8 cellular contexts compared by ENCODE assay signal in the genomic region with DNA sequence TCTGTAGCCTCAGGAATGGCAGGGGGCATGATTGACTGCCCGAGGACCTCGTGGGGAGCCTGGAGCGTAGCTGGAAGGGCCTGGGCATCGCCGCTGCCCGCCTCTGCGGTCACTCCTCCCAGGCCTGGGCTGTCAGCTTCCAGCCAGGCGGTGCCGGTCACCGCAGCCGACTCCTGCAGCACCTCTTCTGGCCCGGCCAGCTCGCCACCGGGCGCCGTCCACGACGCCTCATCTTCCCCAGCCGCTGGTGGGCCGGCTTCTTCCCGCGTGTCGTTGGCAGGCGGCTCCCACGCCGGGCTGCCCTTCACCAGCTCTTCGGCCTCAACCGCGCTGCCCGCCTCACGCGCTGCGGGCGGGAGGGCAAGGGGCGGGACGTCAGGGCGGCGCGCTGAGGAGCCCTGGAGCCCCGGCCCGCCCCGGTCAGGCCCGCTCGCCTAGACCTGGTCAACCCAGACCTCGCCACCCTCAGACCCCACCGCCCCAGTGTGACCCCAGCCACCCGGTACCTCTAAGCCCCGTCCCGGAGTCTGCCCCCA. TPM values are rescaled to one million over a fixed set of nuclear protein-coding genes. Genes with fewer than 3 reads are reported as not detected.
A peak's percentile ranks its signal among the peaks of the same experiment; 100 is the strongest.
DNase-seq lines count a peak whose midpoint lies in the region; ATAC-seq and TF ChIP-seq lines count a peak whose summit lies in the region.

No MANE protein-coding gene starts in this region.

- H3K27me3 ChIP-seq in left lung (peaks cover 23 to 65% of the 10 kb centered on the region in 2 donors), thyroid gland (no peaks in the 10 kb centered on the region)

- H3K4me1 Mint-ChIP-seq in activated T-cell treated with anti-CD3 and anti-CD28 coated beads, Interleukin-2, amount 50 U/mL, for 4 hours (ENCODE audit: low read depth): peaks cover 2% of the 10 kb centered on the region
- peaks cover 53% of the 10 kb centered on the region for H3K4me1 Mint-ChIP-seq in brain

- no peak for DNase-seq in activated T-cell treated with anti-CD3 and anti-CD28 coated beads, Interleukin-2, amount 50 U/mL, for 4 hours
- DNase-seq in activated T-cell treated with anti-CD3 and anti-CD28 coated beads for 4 hours (no peak), left lung (peak in 1 of 2 donors; percentile 83), thyroid gland (peak; percentile 25 to 26), NCI-H2171 treated with DMSO at 0.1 percent for 48 hours (lab: John Stamatoyannopoulos, UW) (no peak)
- DNase-seq in stimulated activated CD4-positive, alpha-beta T cell treated with anti-CD3 and anti-CD28 coated beads, Interleukin-4, amount 100 ng/mL, for 1 hour: no peak

- H3K27ac Mint-ChIP-seq in brain: no peak overlapping the region

- no peak overlapping the region for H3K27ac ChIP-seq in left lung
- no peak overlapping the region for H3K27ac ChIP-seq in thyroid gland

- ATAC-seq in activated T-cell treated with anti-CD3 and anti-CD28 coated beads, Interleukin-2, amount 50 U/mL, for 4 hours: peak; percentile 24 to 29
- ATAC-seq in left lung (peak; percentile 76), HG03025 (IDR thresholded peaks at IDR 0.05; ENCODE audit: low FRiP score, unreplicated experiment) (no peak)

- no peak for TF ChIP-seq CTCF in brain (conservative IDR thresholded peaks at IDR 0.05)
- no peak for TF ChIP-seq CTCF in left lung (IDR thresholded peaks at IDR 0.05)
- no peak for TF ChIP-seq CTCF in thyroid gland (IDR thresholded peaks at IDR 0.05)

- H3K4me1 ChIP-seq in left lung (peaks cover 4 to 15% of the 10 kb centered on the region in 2 donors), thyroid gland (peaks cover 7 to 15% of the 10 kb centered on the region in 2 donors)

- H3K36me3 ChIP-seq in left lung (no peaks in the 10 kb centered on the region), thyroid gland (no peaks in the 10 kb centered on the region)

- H3K27me3 Mint-ChIP-seq in activated T-cell treated with anti-CD3 and anti-CD28 coated beads, Interleukin-2, amount 50 U/mL, for 4 hours (ENCODE audit: low read depth): peaks cover 28% of the 10 kb centered on the region
- peaks cover 3% of the 10 kb centered on the region for H3K27me3 Mint-ChIP-seq in brain

- no peaks in the 10 kb centered on the region for H3K9me3 Mint-ChIP-seq in activated T-cell treated with anti-CD3 and anti-CD28 coated beads, Interleukin-2, amount 50 U/mL, for 4 hours
- H3K9me3 Mint-ChIP-seq in brain: peaks cover 0 to 3% (median 0%) of the 10 kb centered on the region in 5 experiments

- peak overlapping the region; percentile 50 for H3K4me3 Mint-ChIP-seq in activated T-cell treated with anti-CD3 and anti-CD28 coated beads, Interleukin-2, amount 50 U/mL, for 4 hours
- H3K4me3 Mint-ChIP-seq in brain: peak overlapping the region; percentile 48 to 74 (median 67)

- H3K36me3 Mint-ChIP-seq in activated T-cell treated with anti-CD3 and anti-CD28 coated beads, Interleukin-2, amount 50 U/mL, for 4 hours (ENCODE audit: insufficient read depth): no peaks in the 10 kb centered on the region
- no peaks in the 10 kb centered on the region for H3K36me3 Mint-ChIP-seq in brain

- WGBS in thyroid gland, 2 donors: 10 to 18% methylated on average over 2 to 34 of the region's 49 CpGs

- intact Hi-C loops in left lung (cut with DNase I): no loop called here
- intact Hi-C loops in thyroid gland (cut with DNase I): no loop called here

- TF ChIP-seq POLR2A in thyroid gland (IDR thresholded peaks at IDR 0.05): no peak

- H3K9me3 ChIP-seq in left lung (no peaks in the 10 kb centered on the region), thyroid gland (no peaks in the 10 kb centered on the region)

- H3K4me3 ChIP-seq in left lung (peak overlapping the region; percentile 36 to 56), thyroid gland (replicated peaks in 1 of 3) (peak overlapping the region in 1 of 3 donors; percentile 60)

RNA-seq across cellular contexts. Expression of gene CSPG5, which starts 1.0 kb away (rescaled TPM):
- 1 to 10 TPM in 1 of 3 donors, under 1 TPM in 2; 0.54 to 1.3 (median 0.91) TPM for total RNA-seq in activated T-cell treated with anti-CD3 and anti-CD28 coated beads, Interleukin-2, amount 50 U/mL, for 4 hours
- 32.3 TPM for polyA plus RNA-seq in brain (ENCODE audit: insufficient read depth, low read depth, low replicate concordance)
- 10 to 100 TPM in 1 of 2 donors, 1 to 10 TPM in 1; 3.8 to 19.2 TPM for total RNA-seq in left lung
- 1 to 10 TPM in 1 of 4 donors, under 1 TPM in 3; 0.54 to 1.8 (median 0.68) TPM for total RNA-seq in thyroid gland

Comparison
In these comparisons a context has a peak if more than half of its experiments do, and no peak if none do; other contexts are left out.
1. DNase-seq: peak in thyroid gland (2 of 2); none in activated T-cell treated with anti-CD3 and anti-CD28 coated beads, Interleukin-2, amount 50 U/mL, for 4 hours (single experiment), activated T-cell treated with anti-CD3 and anti-CD28 coated beads for 4 hours (single experiment), stimulated activated CD4-positive, alpha-beta T cell treated with anti-CD3 and anti-CD28 coated beads, Interleukin-4, amount 100 ng/mL, for 1 hour (single experiment) and NCI-H2171 treated with DMSO at 0.1 percent for 48 hours (single experiment).